Comparison of ENCODE assay signal across 8 cellular contexts in the genomic region with DNA sequence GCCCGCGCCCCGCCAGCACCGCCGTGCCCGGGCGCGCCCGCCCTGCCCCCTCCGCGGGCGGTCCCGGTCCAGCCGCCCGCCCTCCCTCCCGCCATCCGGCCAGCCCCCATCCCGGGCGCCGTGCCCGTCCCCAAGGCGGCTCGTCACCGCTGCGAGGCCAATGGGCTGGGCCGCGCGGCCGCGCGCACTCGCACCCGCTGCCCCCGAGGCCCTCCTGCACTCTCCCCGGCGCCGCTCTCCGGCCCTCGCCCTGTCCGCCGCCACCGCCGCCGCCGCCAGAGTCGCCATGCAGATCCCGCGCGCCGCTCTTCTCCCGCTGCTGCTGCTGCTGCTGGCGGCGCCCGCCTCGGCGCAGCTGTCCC. TPM values are rescaled to one million over a fixed set of nuclear protein-coding genes. Genes with fewer than 3 reads are reported as not detected.
DNase-seq lines count a peak whose midpoint lies in the region; ATAC-seq and TF ChIP-seq lines count a peak whose summit lies in the region.

A gene (plus strand): TSS at position 187 of the 362 bp plus-strand sequence. CDS start 100 bp downstream, at position 287.

- 0 out of 2 replicates have a peak, but pooled peaks cover 3% of the 10 kb centered on the region for H3K79me2 ChIP-seq in PC-3 (ENCODE audit: low read length)

- H3K27me3 Mint-ChIP-seq in effector memory CD8-positive, alpha-beta T cell, result peaks cover 50 to 62% of the 10 kb centered on the region in 2 donors
- peaks cover 89% of the 10 kb centered on the region for H3K27me3 Mint-ChIP-seq in stimulated activated naive CD8-positive, alpha-beta T cell treated with anti-CD3 and anti-CD28 coated beads, Interleukin-15, amount 100 ng/mL, for 72 hours

- H3K27me3 ChIP-seq in PC-3 (ENCODE audit: low read length) (no peaks in the 10 kb centered on the region), right lobe of liver (no peaks in the 10 kb centered on the region)

- H3K9ac ChIP-seq in PC-3 (ENCODE audit: low read length), result peak within 1 kb of the TSS; percentile 43

- CTCF ChIA-PET in PC-3 (lab: Charles Lee), result no interaction called here

- peak within 1 kb of the TSS in 1 of 2 donors; percentile 74 for H3K27ac Mint-ChIP-seq in effector memory CD8-positive, alpha-beta T cell
- no peak within 1 kb of the TSS for H3K27ac Mint-ChIP-seq in stimulated activated naive CD8-positive, alpha-beta T cell treated with anti-CD3 and anti-CD28 coated beads, Interleukin-15, amount 100 ng/mL, for 72 hours

- BruUV-seq in PC-3 (replicated peaks; lab: Mats Ljungman, UMichigan), result no TSS peak

- peak; percentile 58 for ATAC-seq in PC-3
- ATAC-seq in effector memory CD8-positive, alpha-beta T cell (replicated peaks), result peak; percentile 30
- ATAC-seq in right lobe of liver, result peak; percentile 82 to 89 (median 83)
- peak; percentile 26 for ATAC-seq in stimulated activated naive CD8-positive, alpha-beta T cell treated with anti-CD3 and anti-CD28 coated beads, Interleukin-15, amount 100 ng/mL, for 72 hours
- no peak for ATAC-seq in GM18511 (IDR thresholded peaks at IDR 0.05; ENCODE audit: unreplicated experiment)

- peak; percentile 74 for DNase-seq in Daoy (ENCODE audit: low read depth)
- DNase-seq in PC-3, result peak; percentile 45
- no peak for DNase-seq in effector memory CD8-positive, alpha-beta T cell
- DNase-seq in right lobe of liver, result peak; percentile 87 to 91 (median 90)
- no peak for DNase-seq in stimulated activated naive CD8-positive, alpha-beta T cell treated with anti-CD3 and anti-CD28 coated beads, Interleukin-15, amount 100 ng/mL, for 72 hours
- no peak for DNase-seq in GF-D8 (lab: John Stamatoyannopoulos, UW)
- DNase-seq in KG1 (lab: John Stamatoyannopoulos, UW), result no peak

- H3K4me3 Mint-ChIP-seq in effector memory CD8-positive, alpha-beta T cell, result peak within 1 kb of the TSS; percentile 85 to 88
- H3K4me3 Mint-ChIP-seq in stimulated activated naive CD8-positive, alpha-beta T cell treated with anti-CD3 and anti-CD28 coated beads, Interleukin-15, amount 100 ng/mL, for 72 hours, result peak within 1 kb of the TSS; percentile 83 to 85

- peak; percentile 78 for TF ChIP-seq POLR2A in right lobe of liver (IDR thresholded peaks at IDR 0.05)

- H4K20me1 ChIP-seq in PC-3 (ENCODE audit: low read length), result no peaks in the 10 kb centered on the region

- intact Hi-C loops in PC-3 (cut with micrococcal nuclease), result no loop called here
- intact Hi-C loops in right lobe of liver (cut with DNase I), result no loop called here

- POLR2A ChIA-PET in PC-3 (lab: Charles Lee; ENCODE audit: unreplicated experiment), result no interaction called here

- peaks cover 4% of the 10 kb centered on the region; the same call in 1 of the 2 replicates for H3K4me1 ChIP-seq in PC-3 (ENCODE audit: insufficient read depth, low read length)
- H3K4me1 ChIP-seq in right lobe of liver, result peaks cover 0 to 16% (median 6%) of the 10 kb centered on the region in 4 donors

- H3K9me3 ChIP-seq in PC-3 (ENCODE audit: low read length), result no peaks in the 10 kb centered on the region
- H3K9me3 ChIP-seq in right lobe of liver, result no peaks in the 10 kb centered on the region

- H3K4me2 ChIP-seq in PC-3 (ENCODE audit: low read length), result peak within 1 kb of the TSS; percentile 97

- 0% methylated on average over 2 of the region's 56 CpGs for WGBS in right lobe of liver (ENCODE audit: insufficient coverage, low coverage, low lambda C conversion rate, missing lambda C conversion rate)

- peaks cover 6% of the 10 kb centered on the region for H3K36me3 Mint-ChIP-seq in effector memory CD8-positive, alpha-beta T cell (ENCODE audit: insufficient read depth)

- peak within 1 kb of the TSS; percentile 73 for H2AFZ ChIP-seq in PC-3 (ENCODE audit: low read length)

- H3K36me3 ChIP-seq in PC-3 (ENCODE audit: low read depth, low read length), result no peaks in the 10 kb centered on the region
- no peaks in the 10 kb centered on the region for H3K36me3 ChIP-seq in right lobe of liver

- H3K9me3 Mint-ChIP-seq in effector memory CD8-positive, alpha-beta T cell, result no peaks in the 10 kb centered on the region
- H3K9me3 Mint-ChIP-seq in stimulated activated naive CD8-positive, alpha-beta T cell treated with anti-CD3 and anti-CD28 coated beads, Interleukin-15, amount 100 ng/mL, for 72 hours, result no peaks in the 10 kb centered on the region

- H3K9me2 ChIP-seq in PC-3 (replicated peaks; ENCODE audit: low read length), result no peaks in the 10 kb centered on the region

- H3F3A ChIP-seq in PC-3 (ENCODE audit: low read length, unreplicated experiment), result no peaks in the 10 kb centered on the region

- TF ChIP-seq CTCF in PC-3 (conservative IDR thresholded peaks at IDR 0.05; ENCODE audit: low read depth, low read length) (no peak), right lobe of liver (IDR thresholded peaks at IDR 0.05) (no peak)

- peaks cover 9 to 19% of the 10 kb centered on the region in 2 donors for H3K4me1 Mint-ChIP-seq in effector memory CD8-positive, alpha-beta T cell (ENCODE audit: low read depth in 2 of 2)
- peaks cover 29% of the 10 kb centered on the region for H3K4me1 Mint-ChIP-seq in stimulated activated naive CD8-positive, alpha-beta T cell treated with anti-CD3 and anti-CD28 coated beads, Interleukin-15, amount 100 ng/mL, for 72 hours

- peak within 1 kb of the TSS; percentile 86 for H3K4me3 ChIP-seq in PC-3 (ENCODE audit: low read length)
- H3K4me3 ChIP-seq in right lobe of liver, result peak within 1 kb of the TSS; percentile 71 to 77 (median 72)

- H3K27ac ChIP-seq in PC-3 (ENCODE audit: low read length) (no peak within 1 kb of the TSS), right lobe of liver (peak within 1 kb of the TSS; percentile 58 to 82 (median 62))

RNA-seq across cellular contexts. Expression of the gene that starts here (rescaled TPM):
- 43.1 and 50.4 TPM in 2 replicates for total RNA-seq in Daoy (2014; rRNA removed; shearing (Covaris generic))
- total RNA-seq in PC-3 (2014; rRNA removed) (18.6 and 21.3 TPM in 2 replicates), right lobe of liver (100 to 1,000 TPM in 3 of 6 experiments, 10 to 100 TPM in 3; 91.9 to 224 (median 134) TPM)

Comparison
In these comparisons a context has a peak if more than half of its experiments do, and no peak if none do; other contexts are left out.
1. DNase-seq: peak in Daoy (single experiment), PC-3 (single experiment) and right lobe of liver (3 of 3); none in effector memory CD8-positive, alpha-beta T cell (0 of 3), stimulated activated naive CD8-positive, alpha-beta T cell treated with anti-CD3 and anti-CD28 coated beads, Interleukin-15, amount 100 ng/mL, for 72 hours (0 of 2), GF-D8 (single experiment) and KG1 (single experiment).